30 cellular contexts compared by ENCODE assay signal in the genomic region with DNA sequence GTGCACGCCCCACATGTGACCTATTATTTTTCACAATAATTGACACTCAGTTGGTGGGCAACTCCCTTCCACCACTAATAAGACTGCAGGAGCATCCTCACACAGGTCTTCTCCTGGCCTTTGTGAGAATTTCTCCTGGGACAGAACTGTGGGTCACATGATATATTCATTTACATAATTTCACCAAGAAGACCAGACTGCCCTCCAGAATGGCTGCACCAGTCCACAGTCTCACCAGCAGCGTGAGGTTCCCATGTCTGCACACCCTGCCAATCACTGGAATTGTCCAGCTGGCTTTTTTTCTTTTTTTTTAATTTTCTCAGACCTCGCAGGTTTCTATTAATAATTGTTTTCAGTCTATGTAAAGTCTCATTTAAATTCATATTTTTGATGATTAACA.
"Had no signal": no experiment of that assay in that cellular context is flagged by ENCODE, and none has a peak within 500 bp of the region (broad histone marks: within the 10 kb centered on the region; RNA-seq: fewer than 3 reads in every experiment).

No MANE protein-coding gene starts in this region.

- H3K4me3 ChIP-seq: colonic mucosa, esophagus squamous epithelium, lung, mucosa of descending colon, prostate gland, right atrium auricular region, smooth muscle cell, stomach, thyroid gland had no signal

- H3K9me3 ChIP-seq: colonic mucosa, esophagus squamous epithelium, mucosa of descending colon, prostate gland, right atrium auricular region, stomach, thyroid gland had no signal

- H3K27me3 Mint-ChIP-seq: memory B cell; naive thymus-derived CD4-positive, alpha-beta T cell; type B pancreatic cell had no signal

- H3K27ac ChIP-seq: colonic mucosa, esophagus squamous epithelium, prostate gland, stomach, thyroid gland had no signal

- H3K36me3 Mint-ChIP-seq: mesothelial cell of epicardium had no signal

- H3K27ac Mint-ChIP-seq: dendritic cell treated with granulocyte-macrophage colony-stimulating factor and Interleukin-4, amounts not matched to agents 40 ng/mL and 50 ng/mL, for 4 days; memory B cell; mesothelial cell of epicardium; stimulated activated effector memory CD8-positive, alpha-beta T cell treated with anti-CD3 and anti-CD28 coated beads, Interleukin-12 subunit alpha, Interleukin-12 subunit beta, amount 100 ng/mL, for 72 hours; type B pancreatic cell had no signal

- ATAC-seq: mucosa of descending colon; naive thymus-derived CD4-positive, alpha-beta T cell; sciatic nerve; stimulated activated effector memory CD8-positive, alpha-beta T cell treated with anti-CD3 and anti-CD28 coated beads, Interleukin-12 subunit alpha, Interleukin-12 subunit beta, amount 100 ng/mL, for 72 hours had no signal

- H3K4me2 ChIP-seq: smooth muscle cell had no signal

- DNase-seq: colonic mucosa; effector CD8-positive, alpha-beta T cell; erythroblast; esophagus squamous epithelium; foreskin melanocyte; glutamatergic neuron; hypothalamus; immature natural killer cell; islet precursor cell; kidney glomerular epithelial cell; mucosa of descending colon; naive thymus-derived CD4-positive, alpha-beta T cell; nucleus accumbens; stimulated activated CD4-positive, alpha-beta T cell treated with anti-CD3 and anti-CD28 coated beads, Interleukin-12 subunit alpha, Interleukin-12 subunit beta, amount 100 ng/mL, for 4 hours; stimulated activated CD4-positive, alpha-beta T cell treated with anti-CD3 and anti-CD28 coated beads, Interleukin-1b, Interleukin-23, amount 100 ng/mL, for 48 hours; stimulated activated CD4-positive, alpha-beta T cell treated with anti-CD3 and anti-CD28 coated beads, Interleukin-4, amount 100 ng/mL, for 24 hours; stimulated activated naive CD4-positive, alpha-beta T cell treated with Interleukin-2 at 50 U/mL for 16 hours; stomach; thyroid gland had no signal

- H3K27me3 ChIP-seq: colonic mucosa, esophagus squamous epithelium, right atrium auricular region, stomach, thyroid gland had no signal

- H3K4me3 Mint-ChIP-seq: dendritic cell treated with granulocyte-macrophage colony-stimulating factor and Interleukin-4, amounts not matched to agents 40 ng/mL and 50 ng/mL, for 4 days; immature natural killer cell; memory B cell; mesothelial cell of epicardium; naive thymus-derived CD4-positive, alpha-beta T cell; nephron; stimulated activated effector memory CD8-positive, alpha-beta T cell treated with anti-CD3 and anti-CD28 coated beads, Interleukin-12 subunit alpha, Interleukin-12 subunit beta, amount 100 ng/mL, for 72 hours; type B pancreatic cell had no signal

- H3K4me1 ChIP-seq: prostate gland had no signal

- H3K36me3 ChIP-seq: colonic mucosa, esophagus squamous epithelium, prostate gland, right atrium auricular region, thyroid gland had no signal

- H3K9me3 Mint-ChIP-seq: dendritic cell treated with granulocyte-macrophage colony-stimulating factor and Interleukin-4, amounts not matched to agents 40 ng/mL and 50 ng/mL, for 4 days; immature natural killer cell; memory B cell; mesothelial cell of epicardium; nephron; stimulated activated effector memory CD8-positive, alpha-beta T cell treated with anti-CD3 and anti-CD28 coated beads, Interleukin-12 subunit alpha, Interleukin-12 subunit beta, amount 100 ng/mL, for 72 hours; type B pancreatic cell had no signal
